In genomic region chr17:48555183-48555615, GRCh38 we compare ENCODE assay signal across 8 cellular contexts. TPM values are rescaled to one million over a fixed set of nuclear protein-coding genes. Genes with fewer than 3 reads are reported as not detected.
DNase-seq lines count a peak whose midpoint lies in the region; ATAC-seq and TF ChIP-seq lines count a peak whose summit lies in the region.

No MANE protein-coding gene starts in this region.

- H3K9me3 Mint-ChIP-seq in activated naive CD4-positive, alpha-beta T cell treated with anti-CD3 and anti-CD28 coated beads, Interleukin-2, amount 10 ng/mL, durations not matched to agents 7 days and 5 days: no peaks in the 10 kb centered on the region
- H3K9me3 Mint-ChIP-seq in progenitor cell of endocrine pancreas (ENCODE audit: low read depth): no peaks in the 10 kb centered on the region

- peak overlapping the region; percentile 75 for H3K4me3 Mint-ChIP-seq in activated naive CD4-positive, alpha-beta T cell treated with anti-CD3 and anti-CD28 coated beads, Interleukin-2, amount 10 ng/mL, durations not matched to agents 7 days and 5 days
- H3K4me3 Mint-ChIP-seq in progenitor cell of endocrine pancreas (ENCODE audit: low read depth): peak overlapping the region; percentile 82

- H3K36me3 ChIP-seq in RWPE2 (ENCODE audit: low read depth): peaks cover 8% of the 10 kb centered on the region; the same call in 1 of the 2 replicates

- H3K27ac Mint-ChIP-seq in activated naive CD4-positive, alpha-beta T cell treated with anti-CD3 and anti-CD28 coated beads, Interleukin-2, amount 10 ng/mL, durations not matched to agents 7 days and 5 days: no peak overlapping the region
- peak overlapping the region; percentile 93 for H3K27ac Mint-ChIP-seq in progenitor cell of endocrine pancreas

- H3K27ac ChIP-seq in RWPE2 (ENCODE audit: poor library complexity, severe bottlenecking): peak overlapping the region; percentile 36

- CTCF ChIA-PET in activated naive CD4-positive, alpha-beta T cell treated with anti-CD3 and anti-CD28 coated beads, Interleukin-2, amount 10 ng/mL, durations not matched to agents 7 days and 5 days (lab: Charles Lee): interaction anchor here (0.6 to 1.8 kb wide), 2 partner anchors 63 to 247 kb away, joined by 4 read pairs; no protein-coding TSS in a partner anchor

- no peaks in the 10 kb centered on the region for H3K27me3 ChIP-seq in RWPE2 (ENCODE audit: insufficient read depth, poor library complexity, severe bottlenecking)

- peaks cover 13% of the 10 kb centered on the region for H3K4me1 Mint-ChIP-seq in activated naive CD4-positive, alpha-beta T cell treated with anti-CD3 and anti-CD28 coated beads, Interleukin-2, amount 10 ng/mL, durations not matched to agents 7 days and 5 days
- H3K4me1 Mint-ChIP-seq in progenitor cell of endocrine pancreas (ENCODE audit: low read depth): peaks cover 52% of the 10 kb centered on the region

- peaks cover 15% of the 10 kb centered on the region for H3K4me1 ChIP-seq in RWPE2 (ENCODE audit: insufficient read depth, poor library complexity, severe bottlenecking)

- TF ChIP-seq CTCF in RWPE2 (IDR thresholded peaks at IDR 0.05; ENCODE audit: poor library complexity, severe bottlenecking) (no peak), fibroblast of mammary gland (conservative IDR thresholded peaks at IDR 0.05; ENCODE audit: control insufficient read depth, insufficient read depth, low read depth, low read length) (no peak), progenitor cell of endocrine pancreas (IDR thresholded peaks at IDR 0.05; ENCODE audit: unreplicated experiment) (no peak)

- peak; percentile 54 for ATAC-seq in RWPE2 (ENCODE audit: low read depth)
- ATAC-seq in HG03520 (IDR thresholded peaks at IDR 0.05; ENCODE audit: unreplicated experiment): no peak
- no peak for ATAC-seq in GM19467 (IDR thresholded peaks at IDR 0.05; ENCODE audit: unreplicated experiment)

- DNase-seq in activated naive CD4-positive, alpha-beta T cell treated with anti-CD3 and anti-CD28 coated beads, Interleukin-2, amount 10 ng/mL, durations not matched to agents 7 days and 5 days: no peak
- DNase-seq in activated naive CD4-positive, alpha-beta T cell treated with anti-CD3 and anti-CD28 coated beads, Interleukin-2, amount 50 U/mL, for 16 hours: no peak
- DNase-seq in RWPE2 (ENCODE audit: low spot score) (no peak), fibroblast of mammary gland (ENCODE audit: low read depth) (peak; percentile 96), progenitor cell of endocrine pancreas (ENCODE audit: low spot score, unreplicated experiment) (no peak), mucosa of gallbladder (ENCODE audit: low spot score) (no peak)

- H3K9me3 ChIP-seq in RWPE2 (ENCODE audit: severe bottlenecking): no peaks in the 10 kb centered on the region

- peaks cover 13% of the 10 kb centered on the region for H3K36me3 Mint-ChIP-seq in activated naive CD4-positive, alpha-beta T cell treated with anti-CD3 and anti-CD28 coated beads, Interleukin-2, amount 10 ng/mL, durations not matched to agents 7 days and 5 days
- peaks cover 5% of the 10 kb centered on the region for H3K36me3 Mint-ChIP-seq in progenitor cell of endocrine pancreas (ENCODE audit: insufficient read depth)

- H3K27me3 Mint-ChIP-seq in activated naive CD4-positive, alpha-beta T cell treated with anti-CD3 and anti-CD28 coated beads, Interleukin-2, amount 10 ng/mL, durations not matched to agents 7 days and 5 days: peaks cover 84% of the 10 kb centered on the region
- peaks cover 86% of the 10 kb centered on the region for H3K27me3 Mint-ChIP-seq in progenitor cell of endocrine pancreas

- H3K4me3 ChIP-seq in RWPE2 (ENCODE audit: severe bottlenecking) (peak overlapping the region; percentile 31), fibroblast of mammary gland (ENCODE audit: control insufficient read depth, low read depth, low read length) (peak overlapping the region; percentile 50)

RNA-seq across cellular contexts. Expression of gene HOXB2, which starts 10.3 kb away (rescaled TPM):
- total RNA-seq in progenitor cell of endocrine pancreas (15.2 and 19.8 TPM in 2 replicates), mucosa of gallbladder (23.4 TPM)

RNA-seq across cellular contexts. Expression of gene HOXB4, which starts 23.0 kb away (rescaled TPM):
- total RNA-seq in progenitor cell of endocrine pancreas (3.4 and 6.0 TPM in 2 replicates), mucosa of gallbladder (6.4 TPM)

RNA-seq across cellular contexts. Expression of gene HOXB1, which starts 24.4 kb away (rescaled TPM):
- total RNA-seq in progenitor cell of endocrine pancreas (0.96 and 2.2 TPM in 2 replicates), mucosa of gallbladder (not detected)

RNA-seq across cellular contexts. Expression of gene HOXB3, which starts 34.8 kb away (rescaled TPM):
- total RNA-seq in progenitor cell of endocrine pancreas: 19.4 and 32.1 TPM in 2 replicates
- 17.2 TPM for total RNA-seq in mucosa of gallbladder

RNA-seq across cellular contexts. Expression of gene HOXB5, which starts 38.4 kb away (rescaled TPM):
- 2.1 and 5.6 TPM in 2 replicates for total RNA-seq in progenitor cell of endocrine pancreas
- total RNA-seq in mucosa of gallbladder: 0.49 TPM
